Comparison of ENCODE assay signal across 1 cellular context in the genomic region with DNA sequence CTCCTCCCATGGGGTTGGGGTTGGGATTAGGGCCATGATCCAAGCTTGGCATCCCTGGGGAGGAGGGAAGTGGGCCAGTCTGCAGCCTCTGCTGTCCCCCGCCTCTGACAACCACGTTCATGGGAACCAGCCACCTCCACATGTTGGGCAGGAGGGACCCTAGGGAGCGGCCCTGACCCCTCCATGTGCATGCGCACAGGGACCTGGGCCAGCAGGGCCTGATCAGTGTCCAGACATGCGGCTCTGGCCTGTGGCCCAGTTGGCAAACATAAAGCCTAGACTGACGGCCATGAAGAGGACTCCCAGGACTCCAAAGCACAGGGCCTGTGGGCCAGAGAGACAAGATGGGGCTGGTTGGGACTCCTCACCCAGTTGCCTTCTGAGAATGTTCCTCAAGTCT.
TF ChIP-seq lines count a peak whose summit lies in the region.

No MANE protein-coding gene starts in this region.

TF ChIP-seq in IMR-90, 13 proteins besides CTCF, POLR2A, EP300 and RAD21:
- TF ChIP-seq MAZ (IDR thresholded peaks at IDR 0.05; ENCODE audit: borderline replicate concordance, low read depth, low read length) (no peak), RCOR1 (IDR thresholded peaks at IDR 0.05; ENCODE audit: insufficient replicate concordance, low read length) (no peak), RFX5 (IDR thresholded peaks at IDR 0.05; ENCODE audit: low read depth, low read length) (no peak), MAFK (IDR thresholded peaks at IDR 0.05; ENCODE audit: low read depth, low read length) (no peak), MXI1 (IDR thresholded peaks at IDR 0.05; ENCODE audit: borderline replicate concordance, low read depth, low read length) (no peak), NFE2L2 (IDR thresholded peaks at IDR 0.05; ENCODE audit: low read depth, low read length) (no peak), FOS (IDR thresholded peaks at IDR 0.05; ENCODE audit: low read depth, low read length) (no peak), BHLHE40 (IDR thresholded peaks at IDR 0.05; ENCODE audit: low read depth, low read length) (no peak), CHD1 (IDR thresholded peaks at IDR 0.05; ENCODE audit: low read depth, low read length) (no peak), CEBPB (IDR thresholded peaks at IDR 0.05; ENCODE audit: low read depth, low read length) (no peak)
- TF ChIP-seq, protein P1, sequence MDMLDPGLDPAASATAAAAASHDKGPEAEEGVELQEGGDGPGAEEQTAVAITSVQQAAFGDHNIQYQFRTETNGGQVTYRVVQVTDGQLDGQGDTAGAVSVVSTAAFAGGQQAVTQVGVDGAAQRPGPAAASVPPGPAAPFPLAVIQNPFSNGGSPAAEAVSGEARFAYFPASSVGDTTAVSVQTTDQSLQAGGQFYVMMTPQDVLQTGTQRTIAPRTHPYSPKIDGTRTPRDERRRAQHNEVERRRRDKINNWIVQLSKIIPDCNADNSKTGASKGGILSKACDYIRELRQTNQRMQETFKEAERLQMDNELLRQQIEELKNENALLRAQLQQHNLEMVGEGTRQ (IDR thresholded peaks at IDR 0.05; ENCODE audit: low read depth, low read length), result no peak
- TF ChIP-seq, protein P2, sequence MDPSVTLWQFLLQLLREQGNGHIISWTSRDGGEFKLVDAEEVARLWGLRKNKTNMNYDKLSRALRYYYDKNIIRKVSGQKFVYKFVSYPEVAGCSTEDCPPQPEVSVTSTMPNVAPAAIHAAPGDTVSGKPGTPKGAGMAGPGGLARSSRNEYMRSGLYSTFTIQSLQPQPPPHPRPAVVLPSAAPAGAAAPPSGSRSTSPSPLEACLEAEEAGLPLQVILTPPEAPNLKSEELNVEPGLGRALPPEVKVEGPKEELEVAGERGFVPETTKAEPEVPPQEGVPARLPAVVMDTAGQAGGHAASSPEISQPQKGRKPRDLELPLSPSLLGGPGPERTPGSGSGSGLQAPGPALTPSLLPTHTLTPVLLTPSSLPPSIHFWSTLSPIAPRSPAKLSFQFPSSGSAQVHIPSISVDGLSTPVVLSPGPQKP (IDR thresholded peaks at IDR 0.05; ENCODE audit: borderline replicate concordance, low read depth, low read length), result no peak
TF ChIP-seq in IMR-90: peak in this region for 0.
